In the genomic region with DNA sequence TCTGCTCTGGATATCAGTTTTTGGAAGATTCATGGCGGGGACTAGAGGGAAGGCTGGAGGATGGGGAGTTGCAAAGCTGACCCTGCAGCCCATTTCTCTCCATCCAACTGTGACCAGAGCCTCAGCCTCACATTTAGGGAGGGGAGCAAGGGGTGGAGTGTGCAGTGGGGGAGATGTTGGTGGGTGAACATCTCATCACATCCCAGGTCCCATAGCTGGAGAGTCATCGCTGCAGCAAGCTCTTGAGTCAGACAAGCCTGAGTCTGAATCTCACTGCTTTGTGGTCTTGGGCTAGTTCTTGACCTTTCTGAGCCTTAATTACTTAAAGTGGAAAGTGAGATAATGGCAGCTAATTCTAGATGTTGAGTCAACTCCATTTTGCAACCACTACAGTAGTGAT, we compare ENCODE assay signal across 22 cellular contexts. TPM values are rescaled to one million over a fixed set of nuclear protein-coding genes. Genes with fewer than 3 reads are reported as not detected.
A peak's percentile ranks its signal among the peaks of the same experiment; 100 is the strongest.
DNase-seq lines count a peak whose midpoint lies in the region; ATAC-seq and TF ChIP-seq lines count a peak whose summit lies in the region.
"Had no signal": no experiment of that assay in that cellular context is flagged by ENCODE, and none has a peak within 500 bp of the region (broad histone marks: within the 10 kb centered on the region; RNA-seq: fewer than 3 reads in every experiment).

No MANE protein-coding gene starts in this region.

- H3K4me3 Mint-ChIP-seq in activated T-helper 17 cell treated with anti-CD3 and anti-CD28 coated beads, Interleukin-2, amount 50 U/mL, for 72 hours, result no peak overlapping the region
- H3K4me3 Mint-ChIP-seq: CD4-positive, alpha-beta memory T cell; CD4-positive, CD25-positive, alpha-beta regulatory T cell; CD8-positive, alpha-beta memory T cell had no signal

- H3K4me1 ChIP-seq in right atrium auricular region, result no peaks in the 10 kb centered on the region
- H3K4me1 ChIP-seq: BE2C, BLaER1 had no signal

- H3K27me3 ChIP-seq in right atrium auricular region, result no peaks in the 10 kb centered on the region
- H3K27me3 ChIP-seq: BLaER1 had no signal

- no peak for TF ChIP-seq CTCF in right atrium auricular region (IDR thresholded peaks at IDR 0.05)

- H3K9me3 ChIP-seq in right atrium auricular region, result no peaks in the 10 kb centered on the region
- H3K9me3 ChIP-seq: BE2C, BLaER1 had no signal

- peaks cover 6% of the 10 kb centered on the region for H3K4me1 Mint-ChIP-seq in activated T-helper 17 cell treated with anti-CD3 and anti-CD28 coated beads, Interleukin-2, amount 50 U/mL, for 72 hours
- H3K4me1 Mint-ChIP-seq: CD8-positive, alpha-beta memory T cell had no signal

- H3K27ac ChIP-seq in right atrium auricular region, result no peak overlapping the region
- H3K27ac ChIP-seq: BLaER1 had no signal

- H3K9me3 Mint-ChIP-seq in activated T-helper 17 cell treated with anti-CD3 and anti-CD28 coated beads, Interleukin-2, amount 50 U/mL, for 72 hours, result no peaks in the 10 kb centered on the region
- H3K9me3 Mint-ChIP-seq: CD8-positive, alpha-beta memory T cell had no signal

- no peak overlapping the region for H3K4me3 ChIP-seq in right atrium auricular region
- H3K4me3 ChIP-seq: BLaER1, GM12878 had no signal

- no peaks in the 10 kb centered on the region for H3K36me3 ChIP-seq in right atrium auricular region
- H3K36me3 ChIP-seq: BE2C, BLaER1 had no signal

- ATAC-seq in activated T-helper 17 cell treated with anti-CD3 and anti-CD28 coated beads, Interleukin-2, amount 50 U/mL, for 72 hours (replicated peaks), result peak; percentile 49
- no peak for ATAC-seq in HG02642 (IDR thresholded peaks at IDR 0.05; ENCODE audit: poor library complexity, unreplicated experiment)
- ATAC-seq: GM12878 had no signal

- DNase-seq in cardiac septum (ENCODE audit: low spot score), result peak; percentile 12
- no peak for DNase-seq in right atrium auricular region (ENCODE audit: low spot score)
- DNase-seq in posterior vena cava (ENCODE audit: low spot score), result peak; percentile 17
- no peak for DNase-seq in NAMALWA (ENCODE audit: low spot score)
- DNase-seq: 8988T; ACHN; BE2C; C1 segment of cervical spinal cord; CD4-positive, alpha-beta memory T cell; CD4-positive, CD25-positive, alpha-beta regulatory T cell; CD8-positive, alpha-beta memory T cell; DMS 273 treated with DMSO at 0.1 percent for 48 hours; DMS79; DND-41; EL; GDM1 had no signal

- H3K27me3 Mint-ChIP-seq in activated T-helper 17 cell treated with anti-CD3 and anti-CD28 coated beads, Interleukin-2, amount 50 U/mL, for 72 hours, result peaks cover 23% of the 10 kb centered on the region

- H3K27ac Mint-ChIP-seq in activated T-helper 17 cell treated with anti-CD3 and anti-CD28 coated beads, Interleukin-2, amount 50 U/mL, for 72 hours, result no peak overlapping the region
- H3K27ac Mint-ChIP-seq: CD14-positive monocyte; CD4-positive, alpha-beta memory T cell; CD4-positive, CD25-positive, alpha-beta regulatory T cell; CD8-positive, alpha-beta memory T cell had no signal

- intact Hi-C loops in cardiac septum (cut with DNase I) (no loop called here), posterior vena cava (cut with DNase I) (no loop called here)

- no peaks in the 10 kb centered on the region for H3K36me3 Mint-ChIP-seq in activated T-helper 17 cell treated with anti-CD3 and anti-CD28 coated beads, Interleukin-2, amount 50 U/mL, for 72 hours (ENCODE audit: low read depth)
- H3K36me3 Mint-ChIP-seq: CD14-positive monocyte; CD4-positive, alpha-beta memory T cell; CD4-positive, CD25-positive, alpha-beta regulatory T cell; CD8-positive, alpha-beta memory T cell had no signal

RNA-seq across cellular contexts. Expression of gene LBX1, which starts 36.1 kb away (rescaled TPM):
- total RNA-seq in cardiac septum (0.13 TPM), right atrium auricular region (not detected), posterior vena cava (not detected)
- not detected for total RNA-seq in activated T-helper 17 cell treated with anti-CD3 and anti-CD28 coated beads, Interleukin-2, amount 50 U/mL, for 72 hours
- total RNA-seq: A673; CD4-positive, alpha-beta memory T cell; CD4-positive, CD25-positive, alpha-beta regulatory T cell; CD8-positive, alpha-beta memory T cell; GM12878 had no signal

Comparison
In these comparisons a context has a peak if more than half of its experiments do, and no peak if none do; other contexts are left out.
1. DNase-seq: peak in cardiac septum (single experiment) and posterior vena cava (single experiment); none in right atrium auricular region (single experiment) and NAMALWA (single experiment).